In genomic region chr6:39344821-39345280, GRCh38 we compare ENCODE assay signal across 20 cellular contexts. TPM values are rescaled to one million over a fixed set of nuclear protein-coding genes. Genes with fewer than 3 reads are reported as not detected.
DNase-seq lines count a peak whose midpoint lies in the region; ATAC-seq and TF ChIP-seq lines count a peak whose summit lies in the region.
"Had no signal": no experiment of that assay in that cellular context is flagged by ENCODE, and none has a peak within 500 bp of the region (broad histone marks: within the 10 kb centered on the region; RNA-seq: fewer than 3 reads in every experiment).

No MANE protein-coding gene starts in this region.

- H3K4me3 ChIP-seq in spleen (no peak overlapping the region), left ventricle myocardium inferior (no peak overlapping the region)

- H3K4me1 ChIP-seq in spleen (peaks cover 9 to 38% (median 20%) of the 10 kb centered on the region in 6 donors), left ventricle myocardium inferior (peaks cover 14% of the 10 kb centered on the region)

- no peak overlapping the region for H3K27ac ChIP-seq in spleen
- H3K27ac ChIP-seq in left ventricle myocardium inferior (replicated peaks) = no peak overlapping the region
- H3K27ac ChIP-seq: C4-2B, VCaP had no signal

- TF ChIP-seq CTCF in spleen (IDR thresholded peaks at IDR 0.05 in 8 of 11, conservative IDR thresholded peaks at IDR 0.05 in 3 of 11) (no peak), left ventricle myocardium inferior (IDR thresholded peaks at IDR 0.05; ENCODE audit: borderline replicate concordance) (no peak)

- intact Hi-C loops in spleen (cut with DNase I; ENCODE audit: low total_unique reads) (no loop called here), left ventricle myocardium inferior (cut with micrococcal nuclease) (no loop called here)

- H3K9me3 ChIP-seq in spleen (no peaks in the 10 kb centered on the region), left ventricle myocardium inferior (replicated peaks) (no peaks in the 10 kb centered on the region)

- H3K36me3 ChIP-seq in spleen (no peaks in the 10 kb centered on the region), left ventricle myocardium inferior (no peaks in the 10 kb centered on the region)

- no peak for ATAC-seq in HG02763 (IDR thresholded peaks at IDR 0.05; ENCODE audit: unreplicated experiment)

- TF ChIP-seq POLR2A in spleen (IDR thresholded peaks at IDR 0.05) = no peak

- H3K27me3 ChIP-seq in spleen (replicated peaks in 1 of 7) (peaks cover 0 to 3% (median 0%) of the 10 kb centered on the region in 7 donors), left ventricle myocardium inferior (ENCODE audit: low read depth) (peaks cover 10% of the 10 kb centered on the region)

- WGBS in spleen, 5 donors = 80 to 88% (median 87%) methylated on average over 4 to 7 of the region's 7 CpGs

- DNase-seq in NCI-H2227 (lab: John Stamatoyannopoulos, UW; ENCODE audit: unreplicated experiment) (peak; percentile 20), NCI-H2227 treated with DMSO at 0.1 percent for 48 hours (lab: John Stamatoyannopoulos, UW) (no peak), astrocyte of the hippocampus (ENCODE audit: low read depth, low spot score) (peak; percentile 31), iris pigment epithelial cell (ENCODE audit: low read depth) (peak; percentile 36), spleen (peak; percentile 52), germinal center (ENCODE audit: low spot score) (no peak), left ventricle myocardium inferior (no peak)
- DNase-seq: activated naive CD8-positive, alpha-beta T cell treated with anti-CD3 and anti-CD28 coated beads, Interleukin-2, amount 10 ng/mL, durations not matched to agents 7 days and 5 days; DND-41; hippocampal formation; NCI-H1694; NCI-H345; stimulated activated naive CD4-positive, alpha-beta T cell treated with Interleukin-2 at 50 U/mL for 16 hours; trophoblast cell had no signal

RNA-seq across cellular contexts. Expression of gene KCNK16, which starts 22.3 kb away (rescaled TPM):
- total RNA-seq in spleen (not detected), left ventricle myocardium inferior (not detected)
- not detected for polyA plus RNA-seq in spleen
- total RNA-seq: activated CD8-positive, alpha-beta memory T cell treated with anti-CD3 and anti-CD28 coated beads for 36 hours; activated naive CD8-positive, alpha-beta T cell treated with anti-CD3 and anti-CD28 coated beads, Interleukin-2, amount 10 ng/mL, durations not matched to agents 7 days and 5 days; lung microvascular endothelial cell; T-helper 1 cell treated with Interleukin-12 subunit alpha and Interleukin-12 subunit beta and Interleukin-4 antibody, amounts not matched to agents 30 ng/mL and 1 ng/mL, for 36 hours had no signal

RNA-seq across cellular contexts. Expression of gene KCNK17, which starts 30.6 kb away (rescaled TPM):
- total RNA-seq in spleen (under 1 TPM in 5 of 7 donors, not detected in 2; 0.42 to 0.98 (median 0.54) TPM), left ventricle myocardium inferior (0.52 TPM)
- polyA plus RNA-seq in spleen = under 1 TPM; 0.16 to 0.43 (median 0.36) TPM
- total RNA-seq: activated CD8-positive, alpha-beta memory T cell treated with anti-CD3 and anti-CD28 coated beads for 36 hours; activated naive CD8-positive, alpha-beta T cell treated with anti-CD3 and anti-CD28 coated beads, Interleukin-2, amount 10 ng/mL, durations not matched to agents 7 days and 5 days; lung microvascular endothelial cell; T-helper 1 cell treated with Interleukin-12 subunit alpha and Interleukin-12 subunit beta and Interleukin-4 antibody, amounts not matched to agents 30 ng/mL and 1 ng/mL, for 36 hours had no signal

Comparison
In these comparisons a context has a peak if more than half of its experiments do, and no peak if none do; other contexts are left out.
1. DNase-seq: peak in NCI-H2227 (single experiment), astrocyte of the hippocampus (single experiment), iris pigment epithelial cell (single experiment) and spleen (single experiment); none in NCI-H2227 treated with DMSO at 0.1 percent for 48 hours (single experiment), germinal center (single experiment) and left ventricle myocardium inferior (single experiment).